In genomic region chr21:41639766-41640165, GRCh38 we compare ENCODE assay signal across 20 cellular contexts.
"Had no signal": no experiment of that assay in that cellular context is flagged by ENCODE, and none has a peak within 500 bp of the region (broad histone marks: within the 10 kb centered on the region; RNA-seq: fewer than 3 reads in every experiment).

No MANE protein-coding gene starts in this region.

- H3K9me3 Mint-ChIP-seq: dendritic cell treated with granulocyte-macrophage colony-stimulating factor and Interleukin-4, amounts not matched to agents 40 ng/mL and 50 ng/mL, for 4 days; effector memory CD8-positive, alpha-beta T cell had no signal

- H3K9me3 ChIP-seq: gastrocnemius medialis, mucosa of descending colon, suprapubic skin, thyroid gland had no signal

- H3K27me3 ChIP-seq: suprapubic skin, thyroid gland had no signal

- H3K4me3 ChIP-seq: esophagus muscularis mucosa, gastrocnemius medialis, mucosa of descending colon, smooth muscle cell, suprapubic skin, thyroid gland had no signal

- H3K27ac Mint-ChIP-seq: dendritic cell treated with granulocyte-macrophage colony-stimulating factor and Interleukin-4, amounts not matched to agents 40 ng/mL and 50 ng/mL, for 4 days; effector memory CD8-positive, alpha-beta T cell; progenitor cell of endocrine pancreas; type B pancreatic cell had no signal

- H3K27ac ChIP-seq: epithelial cell of prostate, esophagus muscularis mucosa, gastrocnemius medialis, suprapubic skin had no signal

- FAIRE-seq: colon had no signal

- H3K4me2 ChIP-seq: smooth muscle cell had no signal

- H3K36me3 Mint-ChIP-seq: naive thymus-derived CD8-positive, alpha-beta T cell; type B pancreatic cell had no signal

- ATAC-seq: effector memory CD8-positive, alpha-beta T cell; gastrocnemius medialis; left lobe of liver; mucosa of descending colon; naive thymus-derived CD8-positive, alpha-beta T cell; right cardiac atrium; stimulated activated naive CD8-positive, alpha-beta T cell treated with anti-CD3 and anti-CD28 coated beads, Interleukin-15, Interleukin-2, amounts not matched to agents 100 U/mL and 50 U/mL, for 24 hours had no signal

- H3K4me3 Mint-ChIP-seq: dendritic cell treated with granulocyte-macrophage colony-stimulating factor and Interleukin-4, amounts not matched to agents 40 ng/mL and 50 ng/mL, for 4 days; effector memory CD8-positive, alpha-beta T cell; naive thymus-derived CD8-positive, alpha-beta T cell; type B pancreatic cell had no signal

- DNase-seq: cerebellar nuclear complex; effector memory CD8-positive, alpha-beta T cell; gastrocnemius medialis; islet precursor cell; mammary epithelial cell; mucosa of descending colon; naive thymus-derived CD8-positive, alpha-beta T cell; stimulated activated CD4-positive, alpha-beta T cell treated with anti-CD3 and anti-CD28 coated beads, Interleukin-2, amount 100 ng/mL, for 48 hours; stimulated activated naive CD8-positive, alpha-beta T cell treated with anti-CD3 and anti-CD28 coated beads, Interleukin-15, Interleukin-2, amounts not matched to agents 100 U/mL and 50 U/mL, for 24 hours; thyroid gland had no signal
